Comparison of ENCODE assay signal across 1 cellular context in the genomic region with DNA sequence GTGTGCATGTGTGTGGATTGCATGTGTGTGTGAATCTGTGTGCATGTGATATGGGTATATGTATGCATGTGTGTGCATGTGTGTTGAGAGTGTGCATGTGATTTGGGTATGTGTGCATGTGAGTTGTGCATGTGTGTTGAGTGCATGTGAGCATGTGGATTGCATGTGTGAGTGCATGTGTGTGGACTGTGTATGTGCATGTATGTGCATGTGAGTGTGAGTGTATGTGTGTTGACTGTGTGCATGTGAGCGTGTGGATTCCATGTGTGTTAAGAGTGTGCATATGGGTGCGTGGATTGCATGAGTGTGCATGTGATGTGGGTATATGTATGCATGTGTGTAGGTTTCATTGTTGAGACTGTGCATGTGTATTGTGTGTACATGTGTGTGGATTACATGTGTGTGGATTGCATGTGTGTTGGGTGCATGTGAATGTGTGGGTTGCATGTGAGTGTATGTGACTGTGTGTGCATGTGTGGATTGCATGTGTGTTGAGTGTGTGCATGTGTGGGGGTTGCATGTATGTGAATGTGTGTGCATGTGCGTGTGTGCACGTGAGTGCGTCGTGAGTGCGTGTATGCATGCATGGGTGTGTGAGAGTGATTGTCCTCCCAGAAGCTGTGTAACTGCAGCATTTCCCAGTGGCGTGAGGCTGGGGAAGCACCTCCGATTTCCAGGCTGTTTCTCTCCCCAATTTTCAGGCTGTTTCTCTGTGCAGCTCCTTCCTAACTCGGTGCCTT.
TF ChIP-seq lines count a peak whose summit lies in the region.

No MANE protein-coding gene starts in this region.

TF ChIP-seq in H1, 55 proteins besides CTCF, POLR2A, EP300 and RAD21:
- no peak for TF ChIP-seq TCF12 (IDR thresholded peaks at IDR 0.05; ENCODE audit: low read depth, low read length)
- TF ChIP-seq POU5F1 (IDR thresholded peaks at IDR 0.05; ENCODE audit: low read depth, low read length) = no peak
- TF ChIP-seq, protein P1, sequence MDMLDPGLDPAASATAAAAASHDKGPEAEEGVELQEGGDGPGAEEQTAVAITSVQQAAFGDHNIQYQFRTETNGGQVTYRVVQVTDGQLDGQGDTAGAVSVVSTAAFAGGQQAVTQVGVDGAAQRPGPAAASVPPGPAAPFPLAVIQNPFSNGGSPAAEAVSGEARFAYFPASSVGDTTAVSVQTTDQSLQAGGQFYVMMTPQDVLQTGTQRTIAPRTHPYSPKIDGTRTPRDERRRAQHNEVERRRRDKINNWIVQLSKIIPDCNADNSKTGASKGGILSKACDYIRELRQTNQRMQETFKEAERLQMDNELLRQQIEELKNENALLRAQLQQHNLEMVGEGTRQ (IDR thresholded peaks at IDR 0.05; ENCODE audit: low read length) = no peak
- no peak for TF ChIP-seq BRCA1 (IDR thresholded peaks at IDR 0.05; ENCODE audit: low read depth, low read length)
- TF ChIP-seq, protein P2, sequence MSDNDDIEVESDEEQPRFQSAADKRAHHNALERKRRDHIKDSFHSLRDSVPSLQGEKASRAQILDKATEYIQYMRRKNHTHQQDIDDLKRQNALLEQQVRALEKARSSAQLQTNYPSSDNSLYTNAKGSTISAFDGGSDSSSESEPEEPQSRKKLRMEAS (IDR thresholded peaks at IDR 0.05) = no peak
- no peak for TF ChIP-seq CREB1 (IDR thresholded peaks at IDR 0.05)
- no peak for TF ChIP-seq SUZ12 (IDR thresholded peaks at IDR 0.05; ENCODE audit: low read length)
- TF ChIP-seq SIN3A (conservative IDR thresholded peaks at IDR 0.05 in 1 of 2, IDR thresholded peaks at IDR 0.05 in 1 of 2; ENCODE audit: low read depth in 1 of 2, low read length in 2 of 2) = no peak
- TF ChIP-seq, protein P3, sequence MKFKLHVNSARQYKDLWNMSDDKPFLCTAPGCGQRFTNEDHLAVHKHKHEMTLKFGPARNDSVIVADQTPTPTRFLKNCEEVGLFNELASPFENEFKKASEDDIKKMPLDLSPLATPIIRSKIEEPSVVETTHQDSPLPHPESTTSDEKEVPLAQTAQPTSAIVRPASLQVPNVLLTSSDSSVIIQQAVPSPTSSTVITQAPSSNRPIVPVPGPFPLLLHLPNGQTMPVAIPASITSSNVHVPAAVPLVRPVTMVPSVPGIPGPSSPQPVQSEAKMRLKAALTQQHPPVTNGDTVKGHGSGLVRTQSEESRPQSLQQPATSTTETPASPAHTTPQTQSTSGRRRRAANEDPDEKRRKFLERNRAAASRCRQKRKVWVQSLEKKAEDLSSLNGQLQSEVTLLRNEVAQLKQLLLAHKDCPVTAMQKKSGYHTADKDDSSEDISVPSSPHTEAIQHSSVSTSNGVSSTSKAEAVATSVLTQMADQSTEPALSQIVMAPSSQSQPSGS (IDR thresholded peaks at IDR 0.05; ENCODE audit: low read length) = no peak
- TF ChIP-seq, protein P4, sequence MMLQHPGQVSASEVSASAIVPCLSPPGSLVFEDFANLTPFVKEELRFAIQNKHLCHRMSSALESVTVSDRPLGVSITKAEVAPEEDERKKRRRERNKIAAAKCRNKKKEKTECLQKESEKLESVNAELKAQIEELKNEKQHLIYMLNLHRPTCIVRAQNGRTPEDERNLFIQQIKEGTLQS (IDR thresholded peaks at IDR 0.05; ENCODE audit: insufficient read depth, low read depth, low read length) = no peak
- TF ChIP-seq, protein P5, sequence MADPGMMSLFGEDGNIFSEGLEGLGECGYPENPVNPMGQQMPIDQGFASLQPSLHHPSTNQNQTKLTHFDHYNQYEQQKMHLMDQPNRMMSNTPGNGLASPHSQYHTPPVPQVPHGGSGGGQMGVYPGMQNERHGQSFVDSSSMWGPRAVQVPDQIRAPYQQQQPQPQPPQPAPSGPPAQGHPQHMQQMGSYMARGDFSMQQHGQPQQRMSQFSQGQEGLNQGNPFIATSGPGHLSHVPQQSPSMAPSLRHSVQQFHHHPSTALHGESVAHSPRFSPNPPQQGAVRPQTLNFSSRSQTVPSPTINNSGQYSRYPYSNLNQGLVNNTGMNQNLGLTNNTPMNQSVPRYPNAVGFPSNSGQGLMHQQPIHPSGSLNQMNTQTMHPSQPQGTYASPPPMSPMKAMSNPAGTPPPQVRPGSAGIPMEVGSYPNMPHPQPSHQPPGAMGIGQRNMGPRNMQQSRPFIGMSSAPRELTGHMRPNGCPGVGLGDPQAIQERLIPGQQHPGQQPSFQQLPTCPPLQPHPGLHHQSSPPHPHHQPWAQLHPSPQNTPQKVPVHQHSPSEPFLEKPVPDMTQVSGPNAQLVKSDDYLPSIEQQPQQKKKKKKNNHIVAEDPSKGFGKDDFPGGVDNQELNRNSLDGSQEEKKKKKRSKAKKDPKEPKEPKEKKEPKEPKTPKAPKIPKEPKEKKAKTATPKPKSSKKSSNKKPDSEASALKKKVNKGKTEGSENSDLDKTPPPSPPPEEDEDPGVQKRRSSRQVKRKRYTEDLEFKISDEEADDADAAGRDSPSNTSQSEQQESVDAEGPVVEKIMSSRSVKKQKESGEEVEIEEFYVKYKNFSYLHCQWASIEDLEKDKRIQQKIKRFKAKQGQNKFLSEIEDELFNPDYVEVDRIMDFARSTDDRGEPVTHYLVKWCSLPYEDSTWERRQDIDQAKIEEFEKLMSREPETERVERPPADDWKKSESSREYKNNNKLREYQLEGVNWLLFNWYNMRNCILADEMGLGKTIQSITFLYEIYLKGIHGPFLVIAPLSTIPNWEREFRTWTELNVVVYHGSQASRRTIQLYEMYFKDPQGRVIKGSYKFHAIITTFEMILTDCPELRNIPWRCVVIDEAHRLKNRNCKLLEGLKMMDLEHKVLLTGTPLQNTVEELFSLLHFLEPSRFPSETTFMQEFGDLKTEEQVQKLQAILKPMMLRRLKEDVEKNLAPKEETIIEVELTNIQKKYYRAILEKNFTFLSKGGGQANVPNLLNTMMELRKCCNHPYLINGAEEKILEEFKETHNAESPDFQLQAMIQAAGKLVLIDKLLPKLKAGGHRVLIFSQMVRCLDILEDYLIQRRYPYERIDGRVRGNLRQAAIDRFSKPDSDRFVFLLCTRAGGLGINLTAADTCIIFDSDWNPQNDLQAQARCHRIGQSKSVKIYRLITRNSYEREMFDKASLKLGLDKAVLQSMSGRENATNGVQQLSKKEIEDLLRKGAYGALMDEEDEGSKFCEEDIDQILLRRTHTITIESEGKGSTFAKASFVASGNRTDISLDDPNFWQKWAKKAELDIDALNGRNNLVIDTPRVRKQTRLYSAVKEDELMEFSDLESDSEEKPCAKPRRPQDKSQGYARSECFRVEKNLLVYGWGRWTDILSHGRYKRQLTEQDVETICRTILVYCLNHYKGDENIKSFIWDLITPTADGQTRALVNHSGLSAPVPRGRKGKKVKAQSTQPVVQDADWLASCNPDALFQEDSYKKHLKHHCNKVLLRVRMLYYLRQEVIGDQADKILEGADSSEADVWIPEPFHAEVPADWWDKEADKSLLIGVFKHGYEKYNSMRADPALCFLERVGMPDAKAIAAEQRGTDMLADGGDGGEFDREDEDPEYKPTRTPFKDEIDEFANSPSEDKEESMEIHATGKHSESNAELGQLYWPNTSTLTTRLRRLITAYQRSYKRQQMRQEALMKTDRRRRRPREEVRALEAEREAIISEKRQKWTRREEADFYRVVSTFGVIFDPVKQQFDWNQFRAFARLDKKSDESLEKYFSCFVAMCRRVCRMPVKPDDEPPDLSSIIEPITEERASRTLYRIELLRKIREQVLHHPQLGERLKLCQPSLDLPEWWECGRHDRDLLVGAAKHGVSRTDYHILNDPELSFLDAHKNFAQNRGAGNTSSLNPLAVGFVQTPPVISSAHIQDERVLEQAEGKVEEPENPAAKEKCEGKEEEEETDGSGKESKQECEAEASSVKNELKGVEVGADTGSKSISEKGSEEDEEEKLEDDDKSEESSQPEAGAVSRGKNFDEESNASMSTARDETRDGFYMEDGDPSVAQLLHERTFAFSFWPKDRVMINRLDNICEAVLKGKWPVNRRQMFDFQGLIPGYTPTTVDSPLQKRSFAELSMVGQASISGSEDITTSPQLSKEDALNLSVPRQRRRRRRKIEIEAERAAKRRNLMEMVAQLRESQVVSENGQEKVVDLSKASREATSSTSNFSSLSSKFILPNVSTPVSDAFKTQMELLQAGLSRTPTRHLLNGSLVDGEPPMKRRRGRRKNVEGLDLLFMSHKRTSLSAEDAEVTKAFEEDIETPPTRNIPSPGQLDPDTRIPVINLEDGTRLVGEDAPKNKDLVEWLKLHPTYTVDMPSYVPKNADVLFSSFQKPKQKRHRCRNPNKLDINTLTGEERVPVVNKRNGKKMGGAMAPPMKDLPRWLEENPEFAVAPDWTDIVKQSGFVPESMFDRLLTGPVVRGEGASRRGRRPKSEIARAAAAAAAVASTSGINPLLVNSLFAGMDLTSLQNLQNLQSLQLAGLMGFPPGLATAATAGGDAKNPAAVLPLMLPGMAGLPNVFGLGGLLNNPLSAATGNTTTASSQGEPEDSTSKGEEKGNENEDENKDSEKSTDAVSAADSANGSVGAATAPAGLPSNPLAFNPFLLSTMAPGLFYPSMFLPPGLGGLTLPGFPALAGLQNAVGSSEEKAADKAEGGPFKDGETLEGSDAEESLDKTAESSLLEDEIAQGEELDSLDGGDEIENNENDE (IDR thresholded peaks at IDR 0.05; ENCODE audit: insufficient replicate concordance, low read length) = no peak
- no peak for TF ChIP-seq RFX5 (IDR thresholded peaks at IDR 0.05; ENCODE audit: borderline replicate concordance, low read depth, low read length)
- TF ChIP-seq KDM5A (IDR thresholded peaks at IDR 0.05; ENCODE audit: low read length) = no peak
TF ChIP-seq in H1: peak in this region for 0.
